1 cellular context compared by ENCODE assay signal in the genomic region with DNA sequence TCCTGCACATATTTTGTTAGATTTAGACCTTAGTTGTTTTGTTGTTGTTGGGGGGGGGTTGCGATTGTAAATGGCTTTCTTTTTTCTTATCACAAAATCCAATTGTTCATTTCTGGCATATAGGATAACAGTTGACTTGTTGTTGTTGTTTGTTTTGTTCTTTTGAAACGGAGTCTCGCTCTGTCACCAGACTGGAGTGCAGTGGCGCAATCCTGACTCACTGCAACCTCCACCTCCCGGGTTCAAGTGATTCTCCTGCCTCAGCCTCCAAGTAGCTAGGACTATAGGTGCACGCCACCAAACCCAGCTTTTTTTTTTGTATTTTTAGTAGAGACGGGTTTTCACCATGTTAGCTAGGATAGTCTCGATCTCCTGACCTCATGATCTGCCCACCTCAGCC. TPM values are rescaled to one million over a fixed set of nuclear protein-coding genes. Genes with fewer than 3 reads are reported as not detected.
"Had no signal": no experiment of that assay in that cellular context is flagged by ENCODE, and none has a peak within 500 bp of the region (broad histone marks: within the 10 kb centered on the region; RNA-seq: fewer than 3 reads in every experiment).

No MANE protein-coding gene starts in this region.

RNA-seq across cellular contexts. Expression of a gene that starts 39.7 kb away (rescaled TPM):
- total RNA-seq: naive thymus-derived CD8-positive, alpha-beta T cell had no signal
